In the genomic region with DNA sequence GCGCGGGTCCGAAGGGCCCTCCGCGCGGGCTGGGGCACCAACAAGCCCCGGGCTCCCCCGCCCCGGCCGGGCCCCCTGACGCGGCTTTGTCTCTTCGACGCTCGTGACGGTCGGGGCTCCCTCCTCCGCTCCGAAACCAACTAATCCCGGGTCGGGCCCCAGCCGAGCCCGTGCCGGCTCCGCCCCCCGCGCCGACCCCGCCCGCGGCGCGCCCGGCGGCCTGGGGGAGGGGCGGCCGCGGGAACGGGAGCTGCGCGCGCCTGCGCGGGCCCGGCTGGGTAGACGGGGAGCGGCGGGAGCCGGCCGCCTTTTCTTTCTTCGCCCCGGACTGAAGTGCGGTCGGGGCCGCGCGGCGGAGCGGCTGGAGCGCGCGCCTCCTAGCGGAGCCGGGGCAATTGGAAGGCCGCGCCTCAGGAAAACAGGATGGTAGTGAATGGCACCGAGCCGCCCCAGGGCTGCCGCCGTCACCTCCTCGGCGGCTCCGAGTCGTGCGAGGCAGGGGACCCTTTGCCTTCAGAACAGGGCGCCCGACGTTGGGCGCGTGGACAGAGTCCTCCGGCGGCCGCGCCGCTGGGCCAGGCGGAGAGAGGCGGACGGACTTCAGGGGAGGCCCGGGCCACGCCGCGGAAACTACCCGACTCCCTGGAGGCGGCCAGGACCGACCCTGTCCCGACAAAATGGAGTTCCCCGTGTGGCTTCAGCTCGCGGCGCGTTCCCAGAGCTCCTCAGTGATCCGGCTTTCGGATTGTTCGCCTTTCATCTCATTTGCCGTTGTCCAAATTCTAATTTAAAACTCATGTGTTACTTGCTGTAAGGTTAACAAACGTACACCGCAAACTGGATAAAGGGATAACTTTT, we compare ENCODE assay signal across 8 cellular contexts. TPM values are rescaled to one million over a fixed set of nuclear protein-coding genes. Genes with fewer than 3 reads are reported as not detected.
DNase-seq lines count a peak whose midpoint lies in the region; ATAC-seq and TF ChIP-seq lines count a peak whose summit lies in the region.

A gene with protein sequence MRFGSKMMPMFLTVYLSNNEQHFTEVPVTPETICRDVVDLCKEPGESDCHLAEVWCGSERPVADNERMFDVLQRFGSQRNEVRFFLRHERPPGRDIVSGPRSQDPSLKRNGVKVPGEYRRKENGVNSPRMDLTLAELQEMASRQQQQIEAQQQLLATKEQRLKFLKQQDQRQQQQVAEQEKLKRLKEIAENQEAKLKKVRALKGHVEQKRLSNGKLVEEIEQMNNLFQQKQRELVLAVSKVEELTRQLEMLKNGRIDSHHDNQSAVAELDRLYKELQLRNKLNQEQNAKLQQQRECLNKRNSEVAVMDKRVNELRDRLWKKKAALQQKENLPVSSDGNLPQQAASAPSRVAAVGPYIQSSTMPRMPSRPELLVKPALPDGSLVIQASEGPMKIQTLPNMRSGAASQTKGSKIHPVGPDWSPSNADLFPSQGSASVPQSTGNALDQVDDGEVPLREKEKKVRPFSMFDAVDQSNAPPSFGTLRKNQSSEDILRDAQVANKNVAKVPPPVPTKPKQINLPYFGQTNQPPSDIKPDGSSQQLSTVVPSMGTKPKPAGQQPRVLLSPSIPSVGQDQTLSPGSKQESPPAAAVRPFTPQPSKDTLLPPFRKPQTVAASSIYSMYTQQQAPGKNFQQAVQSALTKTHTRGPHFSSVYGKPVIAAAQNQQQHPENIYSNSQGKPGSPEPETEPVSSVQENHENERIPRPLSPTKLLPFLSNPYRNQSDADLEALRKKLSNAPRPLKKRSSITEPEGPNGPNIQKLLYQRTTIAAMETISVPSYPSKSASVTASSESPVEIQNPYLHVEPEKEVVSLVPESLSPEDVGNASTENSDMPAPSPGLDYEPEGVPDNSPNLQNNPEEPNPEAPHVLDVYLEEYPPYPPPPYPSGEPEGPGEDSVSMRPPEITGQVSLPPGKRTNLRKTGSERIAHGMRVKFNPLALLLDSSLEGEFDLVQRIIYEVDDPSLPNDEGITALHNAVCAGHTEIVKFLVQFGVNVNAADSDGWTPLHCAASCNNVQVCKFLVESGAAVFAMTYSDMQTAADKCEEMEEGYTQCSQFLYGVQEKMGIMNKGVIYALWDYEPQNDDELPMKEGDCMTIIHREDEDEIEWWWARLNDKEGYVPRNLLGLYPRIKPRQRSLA (minus strand): TSS at position 138 of the 858 bp plus-strand sequence. CDS start 267 bp downstream, outside the sequence.

- intact Hi-C loops in T-helper 1 cell treated with Interleukin-12 subunit alpha and Interleukin-12 subunit beta and Interleukin-4 antibody, amounts not matched to agents 30 ng/mL and 1 ng/mL, for 36 hours (cut with micrococcal nuclease), result loop anchor here (1.0 to 10.0 kb wide), 13 partner anchors 35 to 1202 kb away; a partner anchor contains a TSS
- intact Hi-C loops in left cardiac atrium (cut with DNase I), result loop anchor here in 1 of 2 donors (10.0 kb wide), 1 partner anchor 141 kb away; no protein-coding TSS in a partner anchor
- intact Hi-C loops in prostate gland (cut with DNase I), result loop anchor here (10.0 kb wide), 1 partner anchor 71 kb away; no protein-coding TSS in a partner anchor

- DNase-seq in GM13977 (ENCODE audit: low spot score) (peak; percentile 89), NCI-H1417 (lab: John Stamatoyannopoulos, UW) (peak; percentile 81 to 96 (median 94)), amniotic epithelial cell (ENCODE audit: low read depth) (peak; percentile 85), left cardiac atrium (peak; percentile 90), prostate gland (ENCODE audit: low spot score) (peak; percentile 88)

- in situ Hi-C loops in GM13977 (cut with MboI; ENCODE audit: low pct_unique_long_range_greater_than_20kb, low sequenced_read_pairs, unreplicated experiment), result no loop called here

- H3K4me1 ChIP-seq in prostate gland (replicated peaks) (no peaks in the 10 kb centered on the region), urinary bladder (ENCODE audit: insufficient read depth) (no peaks in the 10 kb centered on the region)

- H3K27ac ChIP-seq in prostate gland (peak within 1 kb of the TSS; percentile 98), urinary bladder (ENCODE audit: low read depth) (peak within 1 kb of the TSS; percentile 99)

- TF ChIP-seq CTCF in GM13977 (IDR thresholded peaks at IDR 0.05; ENCODE audit: extremely low read depth, insufficient read depth, missing control alignments), result peak; percentile 60
- TF ChIP-seq CTCF in prostate gland (IDR thresholded peaks at IDR 0.05), result peak; percentile 66 to 91 (median 84)

- H3K9me3 ChIP-seq in prostate gland, result no peaks in the 10 kb centered on the region

- H3K27me3 ChIP-seq in prostate gland (replicated peaks; ENCODE audit: insufficient read depth), result no peaks in the 10 kb centered on the region

- H3K36me3 ChIP-seq in prostate gland (no peaks in the 10 kb centered on the region), urinary bladder (ENCODE audit: insufficient read depth) (no peaks in the 10 kb centered on the region)

- under 1% methylated on average over 102 of the region's 107 CpGs for WGBS in prostate gland
- under 1% methylated on average over 107 of the region's 107 CpGs for WGBS in urinary bladder

- TF ChIP-seq POLR2A in prostate gland (IDR thresholded peaks at IDR 0.05), result peak; percentile 78

- ATAC-seq in HG02798 (IDR thresholded peaks at IDR 0.05; ENCODE audit: poor library complexity, unreplicated experiment), result peak; percentile 81
- ATAC-seq in left cardiac atrium, result peak; percentile 92 to 95

- H3K4me3 ChIP-seq in prostate gland (peak within 1 kb of the TSS; percentile 91 to 92), urinary bladder (ENCODE audit: low read depth, low read length) (peak within 1 kb of the TSS; percentile 94)

RNA-seq across cellular contexts. Expression of the gene that starts here (rescaled TPM):
- total RNA-seq in T-helper 1 cell treated with Interleukin-12 subunit alpha and Interleukin-12 subunit beta and Interleukin-4 antibody, amounts not matched to agents 30 ng/mL and 1 ng/mL, for 36 hours, result 35.2 TPM in 2 replicates
- total RNA-seq in left cardiac atrium (10 to 100 TPM; 24.0 to 26.9 TPM), prostate gland (100 to 1,000 TPM in 1 of 2 donors, 10 to 100 TPM in 1; 28.0 to 103 TPM), urinary bladder (42.8 TPM)
- polyA plus RNA-seq in urinary bladder, result 15.4 TPM

Comparison
In these comparisons a context has a peak if more than half of its experiments do, and no peak if none do; other contexts are left out.
1. Peak in every context shown above with its lines: DNase-seq, ATAC-seq, H3K4me3 ChIP-seq and H3K27ac ChIP-seq.